ENCODE assay signal across 15 cellular contexts in the genomic region with DNA sequence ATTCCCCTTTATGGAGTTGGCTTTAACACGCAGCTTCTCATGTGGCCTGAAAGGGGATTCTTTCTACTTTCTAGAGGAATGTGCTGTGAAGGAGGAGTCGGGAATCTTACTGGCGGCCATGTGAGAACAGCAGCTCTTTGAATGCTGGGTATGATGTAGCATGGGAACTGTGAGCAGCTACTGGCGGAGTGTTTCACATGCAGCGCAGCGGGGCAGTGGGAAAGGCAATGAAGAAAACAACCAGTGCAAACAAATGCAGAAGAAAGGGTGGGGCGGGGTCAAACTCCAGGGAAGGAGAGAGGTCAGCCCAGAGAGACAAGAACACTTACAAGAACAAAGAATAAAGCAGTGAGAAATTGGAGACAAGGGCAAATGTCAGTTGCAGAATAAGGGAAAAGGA.
A peak's percentile ranks its signal among the peaks of the same experiment; 100 is the strongest.
DNase-seq lines count a peak whose midpoint lies in the region; ATAC-seq and TF ChIP-seq lines count a peak whose summit lies in the region.
"Had no signal": no experiment of that assay in that cellular context is flagged by ENCODE, and none has a peak within 500 bp of the region (broad histone marks: within the 10 kb centered on the region; RNA-seq: fewer than 3 reads in every experiment).

No MANE protein-coding gene starts in this region.

- H3K27me3 Mint-ChIP-seq in activated T-cell treated with anti-CD3 and anti-CD28 coated beads, Interleukin-2, amount 50 U/mL, for 4 hours (ENCODE audit: low read depth) = no peaks in the 10 kb centered on the region
- H3K27me3 Mint-ChIP-seq in activated CD8-positive, alpha-beta memory T cell treated with anti-CD3 and anti-CD28 coated beads, Interleukin-2, amount 10 ng/mL, durations not matched to agents 7 days and 5 days = no peaks in the 10 kb centered on the region

- no peaks in the 10 kb centered on the region for H3K9me3 Mint-ChIP-seq in activated T-cell treated with anti-CD3 and anti-CD28 coated beads, Interleukin-2, amount 50 U/mL, for 4 hours
- no peaks in the 10 kb centered on the region for H3K9me3 Mint-ChIP-seq in activated CD8-positive, alpha-beta memory T cell treated with anti-CD3 and anti-CD28 coated beads, Interleukin-2, amount 10 ng/mL, durations not matched to agents 7 days and 5 days (ENCODE audit: low read depth)

- no peaks in the 10 kb centered on the region for H3K4me1 Mint-ChIP-seq in activated T-cell treated with anti-CD3 and anti-CD28 coated beads, Interleukin-2, amount 50 U/mL, for 4 hours (ENCODE audit: low read depth)
- H3K4me1 Mint-ChIP-seq in activated CD8-positive, alpha-beta memory T cell treated with anti-CD3 and anti-CD28 coated beads, Interleukin-2, amount 10 ng/mL, durations not matched to agents 7 days and 5 days = no peaks in the 10 kb centered on the region

- CTCF ChIA-PET in HEK293 (lab: Yijun Ruan, JAX) = interaction anchor here (0.6 kb wide), 1 partner anchor 14 kb away, joined by 3 read pairs; no protein-coding TSS in a partner anchor
- CTCF ChIA-PET in activated CD8-positive, alpha-beta memory T cell treated with anti-CD3 and anti-CD28 coated beads, Interleukin-2, amount 10 ng/mL, durations not matched to agents 7 days and 5 days (lab: Charles Lee) = no interaction called here

- H3K27ac ChIP-seq in HEK293 (ENCODE audit: extremely low read depth, low read depth, low read length) (no peak overlapping the region), brain microvascular endothelial cell (no peak overlapping the region), thyroid gland (no peak overlapping the region)
- H3K27ac ChIP-seq: BLaER1 treated with 17β-estradiol and CSF1 and Interleukin-3, amounts not matched to agents 10 nM and 100 nM; esophagus squamous epithelium; stomach had no signal

- in situ Hi-C loops in brain microvascular endothelial cell (cut with HindIII; ENCODE audit: low pct_ligation_motif_present, low sequenced_read_pairs) = no loop called here

- ATAC-seq in activated T-cell treated with anti-CD3 and anti-CD28 coated beads, Interleukin-2, amount 50 U/mL, for 4 hours = no peak
- ATAC-seq in activated CD8-positive, alpha-beta memory T cell treated with anti-CD3 and anti-CD28 coated beads, Interleukin-2, amount 10 ng/mL, durations not matched to agents 7 days and 5 days = no peak
- no peak for ATAC-seq in HG03342 (IDR thresholded peaks at IDR 0.05; ENCODE audit: unreplicated experiment)

- no peak overlapping the region for H3K4me3 ChIP-seq in HEK293 (ENCODE audit: low read depth, low read length)
- H3K4me3 ChIP-seq in brain microvascular endothelial cell (ENCODE audit: low read depth, low read length) = no peak overlapping the region
- no peak overlapping the region for H3K4me3 ChIP-seq in thyroid gland (replicated peaks in 1 of 3)
- H3K4me3 ChIP-seq: BLaER1 treated with 17β-estradiol and CSF1 and Interleukin-3, amounts not matched to agents 10 nM and 100 nM; esophagus squamous epithelium; stomach had no signal

- intact Hi-C loops in thyroid gland (cut with DNase I) = no loop called here

- H3K4me3 Mint-ChIP-seq in activated T-cell treated with anti-CD3 and anti-CD28 coated beads, Interleukin-2, amount 50 U/mL, for 4 hours = no peak overlapping the region
- no peak overlapping the region for H3K4me3 Mint-ChIP-seq in activated CD8-positive, alpha-beta memory T cell treated with anti-CD3 and anti-CD28 coated beads, Interleukin-2, amount 10 ng/mL, durations not matched to agents 7 days and 5 days

- DNase-seq in brain microvascular endothelial cell (peak; percentile 81), iPS DF 19.7 (ENCODE audit: low read depth, low spot score) (peak; percentile 68), renal cortical epithelial cell (ENCODE audit: low read depth) (peak; percentile 4), thyroid gland (no peak)
- DNase-seq in activated T-cell treated with anti-CD3 and anti-CD28 coated beads, Interleukin-2, amount 50 U/mL, for 4 hours = no peak
- DNase-seq in activated CD8-positive, alpha-beta memory T cell treated with anti-CD3 and anti-CD28 coated beads, Interleukin-2, amount 10 ng/mL, durations not matched to agents 7 days and 5 days = no peak
- DNase-seq: activated T-cell treated with anti-CD3 and anti-CD28 coated beads, Interleukin-2, amount 50 U/mL, for 48 hours; aorta; esophagus squamous epithelium; NCI-H1694 treated with DMSO at 0.1 percent for 48 hours; occipital lobe; stomach had no signal

- H3K36me3 ChIP-seq in HEK293 (ENCODE audit: control insufficient read depth in 2 of 2, insufficient read depth in 1 of 2, low read length in 2 of 2) (no peaks in the 10 kb centered on the region), brain microvascular endothelial cell (replicated peaks) (no peaks in the 10 kb centered on the region), thyroid gland (no peaks in the 10 kb centered on the region)
- H3K36me3 ChIP-seq: BLaER1 treated with 17β-estradiol and CSF1 and Interleukin-3, amounts not matched to agents 10 nM and 100 nM; esophagus squamous epithelium; stomach had no signal

- no peak for TF ChIP-seq POLR2A in thyroid gland (IDR thresholded peaks at IDR 0.05)

- H3K27me3 ChIP-seq in brain microvascular endothelial cell (replicated peaks) (no peaks in the 10 kb centered on the region), thyroid gland (no peaks in the 10 kb centered on the region)
- H3K27me3 ChIP-seq: esophagus squamous epithelium, stomach had no signal

- TF ChIP-seq CTCF in HEK293 (tag by site-specific recombination; IDR thresholded peaks at IDR 0.05) (no peak), brain microvascular endothelial cell (IDR thresholded peaks at IDR 0.05; ENCODE audit: low read depth, low read length, missing control alignments) (no peak), thyroid gland (IDR thresholded peaks at IDR 0.05) (no peak)

- H3K9me3 ChIP-seq in HEK293 (ENCODE audit: control insufficient read depth, insufficient read depth, low read depth, low read length) = no peaks in the 10 kb centered on the region
- H3K9me3 ChIP-seq in thyroid gland = no peaks in the 10 kb centered on the region
- H3K9me3 ChIP-seq: esophagus squamous epithelium, stomach had no signal

- H3K27ac Mint-ChIP-seq in activated CD8-positive, alpha-beta memory T cell treated with anti-CD3 and anti-CD28 coated beads, Interleukin-2, amount 10 ng/mL, durations not matched to agents 7 days and 5 days = no peak overlapping the region

- WGBS in thyroid gland, 2 donors = 65 to 75% methylated on average over 7 of the region's 7 CpGs

- POLR2A ChIA-PET in HEK293 (lab: Yijun Ruan, JAX) = no interaction called here

- H3K4me1 ChIP-seq in HEK293 (ENCODE audit: control insufficient read depth, insufficient read depth, low read length) (peaks cover 4% of the 10 kb centered on the region; the same call in 1 of the 2 replicates), thyroid gland (peaks cover 0 to 3% of the 10 kb centered on the region in 2 donors)
- H3K4me1 ChIP-seq: BLaER1 treated with 17β-estradiol and CSF1 and Interleukin-3, amounts not matched to agents 10 nM and 100 nM; esophagus squamous epithelium; stomach had no signal

- H3K36me3 Mint-ChIP-seq in activated T-cell treated with anti-CD3 and anti-CD28 coated beads, Interleukin-2, amount 50 U/mL, for 4 hours (ENCODE audit: insufficient read depth) = no peaks in the 10 kb centered on the region
- H3K36me3 Mint-ChIP-seq in activated CD8-positive, alpha-beta memory T cell treated with anti-CD3 and anti-CD28 coated beads, Interleukin-2, amount 10 ng/mL, durations not matched to agents 7 days and 5 days = no peaks in the 10 kb centered on the region

TF ChIP-seq in HEK293, 187 proteins besides CTCF, POLR2A, EP300 and RAD21:
- no peak for TF ChIP-seq ZNF785 (tag by site-specific recombination; IDR thresholded peaks at IDR 0.05)
- TF ChIP-seq TCF7L2 (IDR thresholded peaks at IDR 0.05; ENCODE audit: borderline replicate concordance, low read depth, low read length) = peak; percentile 63; the same call in 1 of the 2 replicates

Comparison
In these comparisons a context has a peak if more than half of its experiments do, and no peak if none do; other contexts are left out.
1. DNase-seq: peak in brain microvascular endothelial cell (single experiment), iPS DF 19.7 (single experiment) and renal cortical epithelial cell (single experiment); none in activated T-cell treated with anti-CD3 and anti-CD28 coated beads, Interleukin-2, amount 50 U/mL, for 4 hours (single experiment), thyroid gland (0 of 2) and activated CD8-positive, alpha-beta memory T cell treated with anti-CD3 and anti-CD28 coated beads, Interleukin-2, amount 10 ng/mL, durations not matched to agents 7 days and 5 days (single experiment).